Comparison of ENCODE assay signal across 15 cellular contexts in genomic region chr22:18101536-18101935, GRCh38. TPM values are rescaled to one million over a fixed set of nuclear protein-coding genes. Genes with fewer than 3 reads are reported as not detected.
"Had no signal": no experiment of that assay in that cellular context is flagged by ENCODE, and none has a peak within 500 bp of the region (broad histone marks: within the 10 kb centered on the region; RNA-seq: fewer than 3 reads in every experiment).

No MANE protein-coding gene starts in this region.

- H3K27ac ChIP-seq: adrenal gland, stomach, thoracic aorta had no signal

- H3K9me3 Mint-ChIP-seq: central memory CD8-positive, alpha-beta T cell; natural killer cell had no signal

- H3K4me1 ChIP-seq: adrenal gland, stomach had no signal

- ATAC-seq: left cardiac atrium, natural killer cell had no signal

- H3K27me3 Mint-ChIP-seq: activated CD4-positive, alpha-beta memory T cell treated with anti-CD3 and anti-CD28 coated beads for 36 hours had no signal

- H3K36me3 ChIP-seq: adrenal gland, thoracic aorta had no signal

- H3K4me3 ChIP-seq: adrenal gland, stomach, thoracic aorta had no signal

- H3K27ac Mint-ChIP-seq: activated CD4-positive, alpha-beta memory T cell treated with anti-CD3 and anti-CD28 coated beads for 36 hours; activated naive CD4-positive, alpha-beta T cell treated with anti-CD3 and anti-CD28 coated beads for 36 hours had no signal

- H3K27me3 ChIP-seq: adrenal gland, stomach had no signal

- H3K4me3 Mint-ChIP-seq: activated CD4-positive, alpha-beta memory T cell treated with anti-CD3 and anti-CD28 coated beads for 36 hours; activated naive CD4-positive, alpha-beta T cell treated with anti-CD3 and anti-CD28 coated beads for 36 hours; central memory CD8-positive, alpha-beta T cell; natural killer cell had no signal

- H3K9me3 ChIP-seq: adrenal gland, stomach, thoracic aorta had no signal

- DNase-seq: activated CD4-positive, alpha-beta memory T cell treated with anti-CD3 and anti-CD28 coated beads for 36 hours; activated CD4-positive, CD25-positive, alpha-beta regulatory T cell treated with anti-CD3 and anti-CD28 coated beads, Interleukin-2, amount 50 U/mL, for 72 hours; activated CD8-positive, alpha-beta memory T cell treated with anti-CD3 and anti-CD28 coated beads, Interleukin-2, amount 50 U/mL, for 4 hours; activated naive CD4-positive, alpha-beta T cell treated with anti-CD3 and anti-CD28 coated beads for 36 hours; adrenal gland; effector memory CD4-positive, alpha-beta T cell; erythroblast; hypothalamus; left cardiac atrium; natural killer cell; nucleus accumbens; stimulated activated CD4-positive, alpha-beta T cell treated with anti-CD3 and anti-CD28 coated beads, Interleukin-2, amount 100 ng/mL, for 48 hours; stomach had no signal

RNA-seq across cellular contexts. Expression of gene TUBA8, which starts 9.1 kb away (rescaled TPM):
- total RNA-seq: stomach had no signal
